8 cellular contexts compared by ENCODE assay signal in genomic region chr3:179347108-179347382, GRCh38. TPM values are rescaled to one million over a fixed set of nuclear protein-coding genes. Genes with fewer than 3 reads are reported as not detected.
DNase-seq lines count a peak whose midpoint lies in the region; ATAC-seq and TF ChIP-seq lines count a peak whose summit lies in the region.

No MANE protein-coding gene starts in this region.

- H3K36me3 Mint-ChIP-seq in naive thymus-derived CD8-positive, alpha-beta T cell = peaks cover 0 to 16% (median 2%) of the 10 kb centered on the region in 3 donors

- no peaks in the 10 kb centered on the region for H3K27me3 ChIP-seq in effector memory CD4-positive, alpha-beta T cell (replicated peaks; ENCODE audit: control insufficient read depth, insufficient read depth, low read length, poor library complexity, severe bottlenecking)

- H3K4me3 ChIP-seq in effector memory CD4-positive, alpha-beta T cell (ENCODE audit: insufficient read depth, low read depth, low read length, poor library complexity, severe bottlenecking) = peak overlapping the region; percentile 88

- peaks cover 6% of the 10 kb centered on the region for H3K36me3 ChIP-seq in effector memory CD4-positive, alpha-beta T cell (ENCODE audit: control insufficient read depth, insufficient read depth, low read length)

- H3K4me1 Mint-ChIP-seq in naive thymus-derived CD8-positive, alpha-beta T cell = peaks cover 6 to 39% (median 23%) of the 10 kb centered on the region in 4 donors

- no peak for ATAC-seq in naive thymus-derived CD8-positive, alpha-beta T cell
- ATAC-seq in GM21717 (IDR thresholded peaks at IDR 0.05; ENCODE audit: unreplicated experiment) (no peak), omental fat pad (ENCODE audit: low FRiP score) (no peak)

- POLR2A ChIA-PET in naive thymus-derived CD8-positive, alpha-beta T cell (lab: Charles Lee) = interaction anchor here (1.0 to 2.8 kb wide), 5 partner anchors 10 to 1565 kb away, joined by 3 to 27 read pairs (median 4); partner anchors contain the start of genes ACTL6A, FXR1, PIK3CA and ZNF639

- H3K27me3 Mint-ChIP-seq in naive thymus-derived CD8-positive, alpha-beta T cell = no peaks in the 10 kb centered on the region

- H3K27ac ChIP-seq in effector memory CD4-positive, alpha-beta T cell (ENCODE audit: insufficient read depth, low read length, poor library complexity, severe bottlenecking) = peak overlapping the region; percentile 65

- peak; percentile 14 for DNase-seq in AG20443 (ENCODE audit: low spot score)
- peak; percentile 15 for DNase-seq in NAMALWA (ENCODE audit: low spot score)
- no peak for DNase-seq in effector memory CD4-positive, alpha-beta T cell
- peak in 1 of 10 donors; percentile 13 for DNase-seq in naive thymus-derived CD8-positive, alpha-beta T cell
- no peak for DNase-seq in omental fat pad (ENCODE audit: low spot score)
- no peak for DNase-seq in NCI-H2081 (lab: John Stamatoyannopoulos, UW)
- DNase-seq in HPDE6-E6E7 (ENCODE audit: extremely low spot score) = no peak

- no peaks in the 10 kb centered on the region for H3K9me3 Mint-ChIP-seq in naive thymus-derived CD8-positive, alpha-beta T cell

- H3K9me3 ChIP-seq in effector memory CD4-positive, alpha-beta T cell (ENCODE audit: control insufficient read depth, low read length) = no peaks in the 10 kb centered on the region

- H3K4me1 ChIP-seq in effector memory CD4-positive, alpha-beta T cell (ENCODE audit: control insufficient read depth, insufficient read depth, low read length, poor library complexity, severe bottlenecking) = peaks cover 5% of the 10 kb centered on the region

- TF ChIP-seq CTCF in omental fat pad (IDR thresholded peaks at IDR 0.05) = no peak

- peak overlapping the region in 8 of 10 donors; percentile 91 to 98 (median 97) for H3K27ac Mint-ChIP-seq in naive thymus-derived CD8-positive, alpha-beta T cell

- peak overlapping the region; percentile 95 to 100 (median 97) for H3K4me3 Mint-ChIP-seq in naive thymus-derived CD8-positive, alpha-beta T cell

RNA-seq across cellular contexts. Expression of gene MFN1, which starts 0.5 kb away (rescaled TPM):
- total RNA-seq in naive thymus-derived CD8-positive, alpha-beta T cell = 10 to 100 TPM; 49.0 to 57.3 TPM
- 1 to 10 TPM; 4.9 to 9.5 (median 8.8) TPM for polyA plus RNA-seq in naive thymus-derived CD8-positive, alpha-beta T cell
- 10 to 100 TPM; 27.3 to 39.6 (median 39.0) TPM for total RNA-seq in omental fat pad

RNA-seq across cellular contexts. Expression of gene ZNF639, which starts 24.2 kb away (rescaled TPM):
- 10 to 100 TPM; 64.7 to 65.2 TPM for total RNA-seq in naive thymus-derived CD8-positive, alpha-beta T cell
- 10 to 100 TPM; 56.5 to 63.0 (median 60.1) TPM for polyA plus RNA-seq in naive thymus-derived CD8-positive, alpha-beta T cell
- total RNA-seq in omental fat pad = 10 to 100 TPM; 31.8 to 52.8 (median 36.8) TPM

Comparison
In these comparisons a context has a peak if more than half of its experiments do, and no peak if none do; other contexts are left out.
1. DNase-seq: peak in AG20443 (single experiment) and NAMALWA (single experiment); none in effector memory CD4-positive, alpha-beta T cell (0 of 3), omental fat pad (single experiment), NCI-H2081 (0 of 2) and HPDE6-E6E7 (single experiment).